Comparison of ENCODE assay signal across 20 cellular contexts in the genomic region with DNA sequence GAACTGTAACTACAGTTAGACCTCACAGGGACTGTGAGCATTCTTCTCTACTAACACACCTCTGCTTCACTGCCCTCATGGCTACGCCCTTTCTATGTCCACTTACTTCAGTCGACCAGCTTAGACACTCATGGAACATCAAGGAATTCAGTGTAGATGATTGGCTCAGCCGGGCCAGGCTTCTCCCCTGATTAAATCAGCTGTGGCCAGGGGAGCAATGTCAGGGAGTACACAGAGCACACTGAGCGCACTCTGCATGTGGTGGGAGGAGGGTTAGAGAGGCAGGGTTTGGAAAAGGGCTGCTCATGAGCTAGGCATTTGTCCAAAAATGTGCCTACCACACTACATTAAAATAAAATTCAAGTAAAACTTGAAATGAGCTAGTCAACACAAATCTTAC.
DNase-seq lines count a peak whose midpoint lies in the region; ATAC-seq and TF ChIP-seq lines count a peak whose summit lies in the region.
"Had no signal": no experiment of that assay in that cellular context is flagged by ENCODE, and none has a peak within 500 bp of the region (broad histone marks: within the 10 kb centered on the region; RNA-seq: fewer than 3 reads in every experiment).

No MANE protein-coding gene starts in this region.

- no peak overlapping the region for H2AFZ ChIP-seq in fibroblast of lung (ENCODE audit: low read length)

- no peaks in the 10 kb centered on the region for H3K9me3 ChIP-seq in fibroblast of lung (ENCODE audit: control insufficient read depth, insufficient read depth, low read depth, low read length)
- no peaks in the 10 kb centered on the region for H3K9me3 ChIP-seq in CD8-positive, alpha-beta T cell (ENCODE audit: low read length)
- H3K9me3 ChIP-seq: psoas muscle, upper lobe of right lung had no signal

- CTCF ChIA-PET in CD8-positive, alpha-beta T cell (lab: Charles Lee), result no interaction called here

- H3K27me3 ChIP-seq in fibroblast of lung (ENCODE audit: control insufficient read depth, insufficient read depth, low read length), result no peaks in the 10 kb centered on the region
- no peaks in the 10 kb centered on the region for H3K27me3 ChIP-seq in CD8-positive, alpha-beta T cell (ENCODE audit: insufficient read depth, low read length)
- H3K27me3 ChIP-seq: upper lobe of right lung had no signal

- no peak overlapping the region for H3K27ac Mint-ChIP-seq in CD8-positive, alpha-beta T cell
- no peak overlapping the region for H3K27ac Mint-ChIP-seq in activated T-helper 1 cell treated with anti-CD3 and anti-CD28 coated beads, Interleukin-12 subunit alpha, Interleukin-12 subunit beta, Interleukin-2, Interleukin-4 antibody, amounts not matched to agents 30 ng/mL and 10 ng/mL and 1 ng/mL, durations not matched to agents 14 hours and 24 hours and 36 hours
- H3K27ac Mint-ChIP-seq: activated CD4-positive, alpha-beta memory T cell treated with anti-CD3 and anti-CD28 coated beads for 36 hours; activated naive CD4-positive, alpha-beta T cell treated with anti-CD3 and anti-CD28 coated beads, Interleukin-2, amount 50 U/mL, for 72 hours; activated T-cell treated with anti-CD3 and anti-CD28 coated beads, Interleukin-2, amount 50 U/mL, for 24 hours; memory B cell; nephron had no signal

- no peak for TF ChIP-seq CTCF in fibroblast of lung (conservative IDR thresholded peaks at IDR 0.05 in 1 of 2, IDR thresholded peaks at IDR 0.05 in 1 of 2; ENCODE audit: low read depth in 1 of 2, low read length in 2 of 2)
- no peak for TF ChIP-seq CTCF in CD8-positive, alpha-beta T cell (IDR thresholded peaks at IDR 0.05)

- H3K4me3 ChIP-seq in fibroblast of lung (replicated peaks in 1 of 4; ENCODE audit: control extremely low read depth in 1 of 4, insufficient read depth in 1 of 4, low read depth in 3 of 4, low read length in 4 of 4), result no peak overlapping the region
- H3K4me3 ChIP-seq in skeletal muscle cell (ENCODE audit: low read depth, low read length), result no peak overlapping the region
- H3K4me3 ChIP-seq in CD8-positive, alpha-beta T cell (ENCODE audit: low read depth, low read length), result no peak overlapping the region
- H3K4me3 ChIP-seq: psoas muscle, upper lobe of right lung had no signal

- H3K4me2 ChIP-seq in fibroblast of lung (ENCODE audit: extremely low read depth, insufficient read depth, low read length), result no peak overlapping the region

- no peak overlapping the region for H3K9ac ChIP-seq in fibroblast of lung (ENCODE audit: insufficient read depth, low read length)

- no peak overlapping the region for H3K27ac ChIP-seq in fibroblast of lung (ENCODE audit: insufficient read depth, low read length)
- H3K27ac ChIP-seq in CD8-positive, alpha-beta T cell (ENCODE audit: low read depth, low read length), result no peak overlapping the region
- H3K27ac ChIP-seq: psoas muscle, upper lobe of right lung had no signal

- peak; percentile 52 for DNase-seq in LHCN-M2 (ENCODE audit: low read depth)
- DNase-seq in fibroblast of lung (ENCODE audit: low read depth in 2 of 2), result peak; percentile 60 to 78
- peak; percentile 37 for DNase-seq in skeletal muscle cell (ENCODE audit: low read depth)
- DNase-seq in CD8-positive, alpha-beta T cell, result no peak
- DNase-seq in SHP77 (lab: John Stamatoyannopoulos, UW), result no peak
- DNase-seq in activated T-helper 1 cell treated with anti-CD3 and anti-CD28 coated beads, Interleukin-12 subunit alpha, Interleukin-12 subunit beta, Interleukin-2, Interleukin-4 antibody, amounts not matched to agents 30 ng/mL and 10 ng/mL and 1 ng/mL, durations not matched to agents 14 hours and 24 hours and 36 hours (ENCODE audit: low spot score), result no peak
- no peak for DNase-seq in NCI-H510A (lab: John Stamatoyannopoulos, UW)
- DNase-seq: activated CD4-positive, alpha-beta memory T cell treated with anti-CD3 and anti-CD28 coated beads for 36 hours; activated T-cell treated with anti-CD3 and anti-CD28 coated beads, Interleukin-2, amount 50 U/mL, for 24 hours; DMS 273 treated with DMSO at 0.1 percent for 48 hours; glutamatergic neuron; GOT3; psoas muscle; stimulated activated CD4-positive, alpha-beta T cell treated with anti-CD3 and anti-CD28 coated beads, Interleukin-15, amount 100 ng/mL, for 24 hours; stimulated activated naive CD4-positive, alpha-beta T cell; upper lobe of right lung had no signal

- H3K27me3 Mint-ChIP-seq in CD8-positive, alpha-beta T cell (ENCODE audit: low read depth), result no peaks in the 10 kb centered on the region
- no peaks in the 10 kb centered on the region for H3K27me3 Mint-ChIP-seq in activated T-helper 1 cell treated with anti-CD3 and anti-CD28 coated beads, Interleukin-12 subunit alpha, Interleukin-12 subunit beta, Interleukin-2, Interleukin-4 antibody, amounts not matched to agents 30 ng/mL and 10 ng/mL and 1 ng/mL, durations not matched to agents 14 hours and 24 hours and 36 hours (ENCODE audit: insufficient read depth)
- H3K27me3 Mint-ChIP-seq: activated T-cell treated with anti-CD3 and anti-CD28 coated beads, Interleukin-2, amount 50 U/mL, for 24 hours; memory B cell had no signal

- no peaks in the 10 kb centered on the region for H3K79me2 ChIP-seq in fibroblast of lung (ENCODE audit: control insufficient read depth, insufficient read depth, low read length)

- no peaks in the 10 kb centered on the region for H3K9me3 Mint-ChIP-seq in CD8-positive, alpha-beta T cell
- H3K9me3 Mint-ChIP-seq in activated T-helper 1 cell treated with anti-CD3 and anti-CD28 coated beads, Interleukin-12 subunit alpha, Interleukin-12 subunit beta, Interleukin-2, Interleukin-4 antibody, amounts not matched to agents 30 ng/mL and 10 ng/mL and 1 ng/mL, durations not matched to agents 14 hours and 24 hours and 36 hours, result no peaks in the 10 kb centered on the region
- H3K9me3 Mint-ChIP-seq: activated CD4-positive, alpha-beta memory T cell treated with anti-CD3 and anti-CD28 coated beads for 36 hours; activated naive CD4-positive, alpha-beta T cell treated with anti-CD3 and anti-CD28 coated beads, Interleukin-2, amount 50 U/mL, for 72 hours; activated T-cell treated with anti-CD3 and anti-CD28 coated beads, Interleukin-2, amount 50 U/mL, for 24 hours; memory B cell; nephron had no signal

- H3K4me1 Mint-ChIP-seq in CD8-positive, alpha-beta T cell (ENCODE audit: low read depth), result no peaks in the 10 kb centered on the region
- no peaks in the 10 kb centered on the region for H3K4me1 Mint-ChIP-seq in activated T-helper 1 cell treated with anti-CD3 and anti-CD28 coated beads, Interleukin-12 subunit alpha, Interleukin-12 subunit beta, Interleukin-2, Interleukin-4 antibody, amounts not matched to agents 30 ng/mL and 10 ng/mL and 1 ng/mL, durations not matched to agents 14 hours and 24 hours and 36 hours (ENCODE audit: low read depth)
- H3K4me1 Mint-ChIP-seq: memory B cell had no signal

- POLR2A ChIA-PET in CD8-positive, alpha-beta T cell (lab: Charles Lee), result no interaction called here

- H3K4me1 ChIP-seq in fibroblast of lung (ENCODE audit: control insufficient read depth, extremely low read depth, insufficient read depth, low read length), result peaks cover 2% of the 10 kb centered on the region
- no peaks in the 10 kb centered on the region for H3K4me1 ChIP-seq in CD8-positive, alpha-beta T cell (ENCODE audit: insufficient read depth, low read length)
- H3K4me1 ChIP-seq: psoas muscle, upper lobe of right lung had no signal

- no peaks in the 10 kb centered on the region for H3K36me3 ChIP-seq in fibroblast of lung (ENCODE audit: control insufficient read depth, insufficient read depth, low read length)
- no peaks in the 10 kb centered on the region for H3K36me3 ChIP-seq in CD8-positive, alpha-beta T cell (ENCODE audit: insufficient read depth, low read length)
- H3K36me3 ChIP-seq: upper lobe of right lung had no signal

- H3K36me3 Mint-ChIP-seq in CD8-positive, alpha-beta T cell, result no peaks in the 10 kb centered on the region
- H3K36me3 Mint-ChIP-seq in activated T-helper 1 cell treated with anti-CD3 and anti-CD28 coated beads, Interleukin-12 subunit alpha, Interleukin-12 subunit beta, Interleukin-2, Interleukin-4 antibody, amounts not matched to agents 30 ng/mL and 10 ng/mL and 1 ng/mL, durations not matched to agents 14 hours and 24 hours and 36 hours (ENCODE audit: low read depth), result no peaks in the 10 kb centered on the region
- H3K36me3 Mint-ChIP-seq: activated CD4-positive, alpha-beta memory T cell treated with anti-CD3 and anti-CD28 coated beads for 36 hours; activated naive CD4-positive, alpha-beta T cell treated with anti-CD3 and anti-CD28 coated beads, Interleukin-2, amount 50 U/mL, for 72 hours; memory B cell had no signal

- H3K4me3 Mint-ChIP-seq in CD8-positive, alpha-beta T cell, result no peak overlapping the region
- no peak overlapping the region for H3K4me3 Mint-ChIP-seq in activated T-helper 1 cell treated with anti-CD3 and anti-CD28 coated beads, Interleukin-12 subunit alpha, Interleukin-12 subunit beta, Interleukin-2, Interleukin-4 antibody, amounts not matched to agents 30 ng/mL and 10 ng/mL and 1 ng/mL, durations not matched to agents 14 hours and 24 hours and 36 hours
- H3K4me3 Mint-ChIP-seq: activated CD4-positive, alpha-beta memory T cell treated with anti-CD3 and anti-CD28 coated beads for 36 hours; activated T-cell treated with anti-CD3 and anti-CD28 coated beads, Interleukin-2, amount 50 U/mL, for 24 hours; memory B cell; nephron had no signal

- H4K20me1 ChIP-seq in fibroblast of lung (ENCODE audit: control insufficient read depth, extremely low read depth, insufficient read depth, low read length), result no peaks in the 10 kb centered on the region

- ATAC-seq in SK-N-SH treated with all-trans-retinoic acid at 6 μM for 48 hours, result peak; percentile 53; the same call in 2 of the 3 replicates
- ATAC-seq in CD8-positive, alpha-beta T cell, result no peak
- ATAC-seq: activated naive CD4-positive, alpha-beta T cell treated with anti-CD3 and anti-CD28 coated beads, Interleukin-2, amount 50 U/mL, for 72 hours had no signal

- intact Hi-C loops in CD8-positive, alpha-beta T cell (cut with DNase I, micrococcal nuclease), result no loop called here
- intact Hi-C loops in activated T-helper 1 cell treated with anti-CD3 and anti-CD28 coated beads, Interleukin-12 subunit alpha, Interleukin-12 subunit beta, Interleukin-2, Interleukin-4 antibody, amounts not matched to agents 30 ng/mL and 10 ng/mL and 1 ng/mL, durations not matched to agents 14 hours and 24 hours and 36 hours (cut with micrococcal nuclease), result no loop called here

TF ChIP-seq in SK-N-SH treated with all-trans-retinoic acid at 6 μM for 48 hours, 23 proteins besides CTCF, POLR2A, EP300 and RAD21 (continues in another document):
- TF ChIP-seq GLIS3 (CRISPR knock-in tag; IDR thresholded peaks at IDR 0.05), result no peak
- TF ChIP-seq TCF4 (CRISPR knock-in tag; IDR thresholded peaks at IDR 0.05; ENCODE audit: borderline replicate concordance), result no peak
- TF ChIP-seq ZFP3 (CRISPR knock-in tag; IDR thresholded peaks at IDR 0.05), result no peak

Comparison
In these comparisons a context has a peak if more than half of its experiments do, and no peak if none do; other contexts are left out.
1. DNase-seq: peak in LHCN-M2 (single experiment), fibroblast of lung (2 of 2) and skeletal muscle cell (single experiment); none in CD8-positive, alpha-beta T cell (0 of 7), SHP77 (0 of 2), activated T-helper 1 cell treated with anti-CD3 and anti-CD28 coated beads, Interleukin-12 subunit alpha, Interleukin-12 subunit beta, Interleukin-2, Interleukin-4 antibody, amounts not matched to agents 30 ng/mL and 10 ng/mL and 1 ng/mL, durations not matched to agents 14 hours and 24 hours and 36 hours (single experiment) and NCI-H510A (single experiment).